13 cellular contexts compared by ENCODE assay signal in the genomic region with DNA sequence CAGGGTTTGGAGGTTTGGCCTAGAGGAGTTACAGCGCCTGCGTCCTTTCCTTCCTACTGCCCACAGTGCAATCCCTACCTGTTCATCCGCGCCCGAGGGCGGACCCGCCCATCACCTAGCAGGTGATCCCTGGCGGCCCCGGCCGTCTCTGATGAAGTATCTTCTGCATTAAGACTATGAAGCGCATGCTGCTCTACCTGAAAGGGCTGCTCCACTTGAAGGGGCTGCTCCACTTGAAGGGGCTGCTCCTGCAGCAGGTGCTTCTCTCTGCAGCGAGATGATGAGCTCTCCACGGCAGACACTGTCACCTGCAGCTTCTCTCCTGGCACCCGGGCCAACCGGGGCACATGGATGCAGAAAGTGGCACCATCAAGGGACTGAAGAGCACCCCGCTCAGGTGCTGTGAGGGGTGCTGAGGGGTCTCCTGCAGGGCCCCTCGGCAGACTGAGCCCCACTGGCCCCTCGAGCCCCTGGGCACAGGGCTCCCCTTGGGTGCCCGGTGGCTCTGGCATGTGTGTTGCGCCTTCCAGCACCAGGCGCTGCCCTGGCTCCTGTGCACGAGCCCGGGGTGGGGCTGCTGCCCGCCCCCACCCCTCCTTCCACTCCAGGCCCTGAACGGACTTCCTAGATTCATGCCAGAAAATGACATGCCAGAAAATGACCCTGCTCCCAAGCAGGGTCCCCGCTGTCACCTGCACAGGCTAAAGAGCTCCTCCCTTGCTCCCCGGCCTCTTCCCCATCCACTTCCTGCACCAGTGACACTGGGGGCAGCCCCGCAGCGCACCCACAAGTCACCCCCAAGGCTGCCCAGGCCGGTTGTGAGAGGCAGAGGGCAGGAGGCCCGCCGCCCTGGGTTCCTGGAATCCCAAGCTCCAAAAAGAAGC. TPM values are rescaled to one million over a fixed set of nuclear protein-coding genes. Genes with fewer than 3 reads are reported as not detected.
A peak's percentile ranks its signal among the peaks of the same experiment; 100 is the strongest.
DNase-seq lines count a peak whose midpoint lies in the region; ATAC-seq and TF ChIP-seq lines count a peak whose summit lies in the region.
"Had no signal": no experiment of that assay in that cellular context is flagged by ENCODE, and none has a peak within 500 bp of the region (broad histone marks: within the 10 kb centered on the region; RNA-seq: fewer than 3 reads in every experiment).

No MANE protein-coding gene starts in this region.

- H3K36me3 Mint-ChIP-seq in T-cell = peaks cover 20% of the 10 kb centered on the region

- H3K9me3 ChIP-seq in left ventricle myocardium inferior (replicated peaks) (no peaks in the 10 kb centered on the region), iPS-20b (ENCODE audit: insufficient read depth, low read depth, low read length) (no peaks in the 10 kb centered on the region), upper lobe of right lung (no peaks in the 10 kb centered on the region)
- H3K9me3 ChIP-seq: prostate gland had no signal

- no peak for TF ChIP-seq CTCF in left ventricle myocardium inferior (IDR thresholded peaks at IDR 0.05; ENCODE audit: borderline replicate concordance)
- no peak for TF ChIP-seq CTCF in upper lobe of right lung (IDR thresholded peaks at IDR 0.05)

- POLR2A ChIA-PET in T-cell (lab: Charles Lee) = no interaction called here

- H3K9me3 Mint-ChIP-seq in T-cell = no peaks in the 10 kb centered on the region

- peaks cover 39% of the 10 kb centered on the region for H3K27me3 ChIP-seq in left ventricle myocardium inferior (ENCODE audit: low read depth)
- peaks cover 40% of the 10 kb centered on the region for H3K27me3 ChIP-seq in iPS-20b (ENCODE audit: insufficient read depth, low read length)
- H3K27me3 ChIP-seq in upper lobe of right lung = peaks cover 27% of the 10 kb centered on the region

- CTCF ChIA-PET in T-cell (lab: Charles Lee) = no interaction called here

- peaks cover 17% of the 10 kb centered on the region for H3K4me1 ChIP-seq in left ventricle myocardium inferior
- H3K4me1 ChIP-seq in iPS-20b (ENCODE audit: insufficient read depth, low read length) = no peaks in the 10 kb centered on the region; the same call in 1 of the 2 replicates
- H3K4me1 ChIP-seq in upper lobe of right lung = peaks cover 10% of the 10 kb centered on the region

- no peak overlapping the region for H3K27ac Mint-ChIP-seq in T-cell

- peaks cover 34% of the 10 kb centered on the region for H3K36me3 ChIP-seq in left ventricle myocardium inferior
- peaks cover 36% of the 10 kb centered on the region for H3K36me3 ChIP-seq in iPS-20b (ENCODE audit: insufficient read depth, low read depth, low read length)
- peaks cover 33% of the 10 kb centered on the region for H3K36me3 ChIP-seq in upper lobe of right lung

- no peak overlapping the region for H3K4me3 ChIP-seq in left ventricle myocardium inferior
- peak overlapping the region; percentile 35; the same call in 1 of the 2 replicates for H3K4me3 ChIP-seq in iPS-20b (ENCODE audit: low read length)
- no peak overlapping the region for H3K4me3 ChIP-seq in upper lobe of right lung

- H3K9ac ChIP-seq in iPS-20b (ENCODE audit: low read depth, low read length) = no peak overlapping the region

- H3K27me3 Mint-ChIP-seq in T-cell = peaks cover 0 to 6% of the 10 kb centered on the region in 2 donors

- peak overlapping the region; percentile 53 to 75 (median 55) for H3K4me3 Mint-ChIP-seq in T-cell

- DNase-seq in Right ventricle myocardium superior (no peak), left ventricle myocardium inferior (no peak), T-cell (no peak), upper lobe of right lung (peak; percentile 54), NCI-H1048 (lab: John Stamatoyannopoulos, UW) (no peak), NCI-H2227 treated with DMSO at 0.1 percent for 48 hours (lab: John Stamatoyannopoulos, UW) (no peak), activated gamma-delta T cell treated with Interleukin-2 at 50 U/mL for 16 hours (no peak)
- DNase-seq: amniotic stem cell, EL, midbrain, NCI-H524 had no signal

- H3K4me1 Mint-ChIP-seq in T-cell = peaks cover 7 to 13% (median 11%) of the 10 kb centered on the region in 3 donors

- no peak overlapping the region for H3K27ac ChIP-seq in left ventricle myocardium inferior (replicated peaks)
- H3K27ac ChIP-seq in iPS-20b (ENCODE audit: low read length) = no peak overlapping the region
- H3K27ac ChIP-seq in upper lobe of right lung = no peak overlapping the region
- H3K27ac ChIP-seq: prostate gland had no signal

- ATAC-seq in Right ventricle myocardium superior (ENCODE audit: poor library complexity) = peak; percentile 8
- ATAC-seq in T-cell (replicated peaks in 1 of 4) = no peak
- no peak for ATAC-seq in upper lobe of right lung

- intact Hi-C loops in Right ventricle myocardium superior (cut with DNase I) = no loop called here
- intact Hi-C loops in left ventricle myocardium inferior (cut with micrococcal nuclease) = no loop called here
- intact Hi-C loops in upper lobe of right lung (cut with DNase I) = no loop called here

RNA-seq across cellular contexts. Expression of a gene that starts 29.4 kb away (rescaled TPM):
- 0.48 TPM for total RNA-seq in Right ventricle myocardium superior
- total RNA-seq in left ventricle myocardium inferior = 0.16 TPM
- 10 to 100 TPM in 3 of 5 donors, 1 to 10 TPM in 2; 3.1 to 26.0 (median 10.1) TPM for total RNA-seq in T-cell
- 1.3 TPM for total RNA-seq in upper lobe of right lung

RNA-seq across cellular contexts. Expression of a gene that starts 38.8 kb away (rescaled TPM):
- 30.8 TPM for total RNA-seq in Right ventricle myocardium superior
- 39.5 TPM for total RNA-seq in left ventricle myocardium inferior
- 10 to 100 TPM; 77.4 to 98.9 (median 87.7) TPM for total RNA-seq in T-cell
- 55.2 TPM for total RNA-seq in upper lobe of right lung

RNA-seq across cellular contexts. Expression of a gene that starts 59.5 kb away (rescaled TPM):
- 0.43 TPM for total RNA-seq in Right ventricle myocardium superior
- 0.41 TPM for total RNA-seq in left ventricle myocardium inferior
- 1 to 10 TPM in 2 of 5 donors, under 1 TPM in 1, not detected in 2; 0.98 to 1.8 (median 1.0) TPM for total RNA-seq in T-cell
- total RNA-seq in upper lobe of right lung = not detected
- total RNA-seq: prostate gland had no signal
